Comparison of ENCODE assay signal across 8 cellular contexts in the genomic region with DNA sequence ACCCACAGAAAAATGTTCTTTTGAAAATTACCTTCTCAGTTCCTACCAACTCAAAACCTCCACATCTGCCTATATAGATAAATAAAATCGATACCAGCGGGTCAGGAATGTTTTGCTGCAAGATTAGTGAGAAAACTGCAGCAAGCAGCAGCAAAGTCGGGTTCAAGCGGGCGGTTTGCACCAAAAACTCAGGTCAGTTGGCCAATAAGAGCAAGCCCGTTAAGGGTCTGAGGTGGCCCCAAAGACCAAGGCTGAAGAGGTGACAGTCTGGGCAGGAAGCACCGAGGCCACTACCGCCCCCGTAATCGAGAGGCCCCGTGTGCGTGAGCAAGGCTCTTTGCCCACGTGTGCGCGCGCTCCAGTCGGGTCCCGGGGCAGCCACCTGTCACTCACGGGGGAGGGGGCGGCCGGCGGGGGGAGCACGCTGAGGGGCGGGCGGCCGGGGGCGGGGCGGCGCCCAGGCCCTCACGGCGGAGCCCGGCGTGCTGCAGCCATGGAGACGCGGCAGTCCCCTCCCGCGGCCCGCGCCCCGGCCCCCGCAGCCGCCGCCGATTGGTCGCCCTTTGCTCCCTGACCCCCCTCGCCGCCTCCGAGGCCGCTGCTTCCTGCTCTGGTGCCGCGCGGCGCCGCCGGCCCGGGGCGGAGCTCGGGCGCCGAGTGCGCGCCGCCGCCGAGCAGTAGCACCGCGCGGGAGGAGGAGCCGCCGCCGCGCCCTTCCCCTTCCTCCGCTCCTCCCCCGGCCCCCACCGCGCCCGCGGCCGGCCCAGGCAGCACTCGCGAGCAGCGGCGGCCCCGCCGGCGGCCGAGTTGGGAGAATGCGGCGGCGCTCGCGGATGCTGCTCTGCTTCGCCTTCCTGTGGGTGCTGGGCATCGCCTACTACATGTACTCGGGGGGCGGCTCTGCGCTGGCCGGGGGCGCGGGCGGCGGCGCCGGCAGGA. TPM values are rescaled to one million over a fixed set of nuclear protein-coding genes. Genes with fewer than 3 reads are reported as not detected.
DNase-seq lines count a peak whose midpoint lies in the region; ATAC-seq and TF ChIP-seq lines count a peak whose summit lies in the region.

Gene GALNT2, plus strand, starts transcription at position 773 of the 939 bp plus-strand sequence. Its CDS starts 43 bp downstream, at position 816.

- peak; percentile 87 for ATAC-seq in GM19023 (IDR thresholded peaks at IDR 0.05; ENCODE audit: unreplicated experiment)
- peak; percentile 85 for ATAC-seq in HG03175 (IDR thresholded peaks at IDR 0.05; ENCODE audit: unreplicated experiment)
- peak; percentile 88 for ATAC-seq in activated B cell treated with CpG ODN at 0.5 μM for 24 hours (ENCODE audit: low read depth)

- CTCF ChIA-PET in activated B cell treated with CpG ODN at 0.5 μM for 24 hours (lab: Charles Lee), result interaction anchor here (1.2 to 1.9 kb wide), 2 partner anchors 57 to 100 kb away, joined by 3 to 7 read pairs; no protein-coding TSS in a partner anchor

- H3K27me3 Mint-ChIP-seq in activated B cell treated with CpG ODN at 0.5 μM for 24 hours, result no peaks in the 10 kb centered on the region
- H3K27me3 Mint-ChIP-seq in immature natural killer cell (ENCODE audit: low read depth in 3 of 3), result peaks cover 0 to 9% (median 7%) of the 10 kb centered on the region in 3 donors

- H3K27ac Mint-ChIP-seq in activated B cell treated with CpG ODN at 0.5 μM for 24 hours, result peak within 1 kb of the TSS; percentile 92
- peak within 1 kb of the TSS; percentile 93 to 99 (median 98) for H3K27ac Mint-ChIP-seq in immature natural killer cell

- H3K4me3 ChIP-seq in AG09309 (ENCODE audit: control insufficient read depth, low read depth, low read length) (peak within 1 kb of the TSS; percentile 73), cardiac fibroblast (replicated peaks in 1 of 2; ENCODE audit: low read depth in 2 of 2, low read length in 2 of 2) (peak within 1 kb of the TSS; percentile 72 to 87)

- H3K4me3 Mint-ChIP-seq in activated B cell treated with CpG ODN at 0.5 μM for 24 hours (peak within 1 kb of the TSS; percentile 95), immature natural killer cell (peak within 1 kb of the TSS; percentile 89 to 96 (median 93))

- H3K36me3 Mint-ChIP-seq in activated B cell treated with CpG ODN at 0.5 μM for 24 hours (ENCODE audit: low read depth), result peaks cover 15% of the 10 kb centered on the region
- H3K36me3 Mint-ChIP-seq in immature natural killer cell, result peaks cover 0 to 3% (median 0%) of the 10 kb centered on the region in 3 donors

- intact Hi-C loops in activated B cell treated with CpG ODN at 0.5 μM for 24 hours (cut with micrococcal nuclease), result loop anchor here (1.0 to 5.0 kb wide), 12 partner anchors 43 to 724 kb away; partner anchors contain the start of genes ABCB10, CCSAP, TAF5L and URB2

- DNase-seq in AG09309 (ENCODE audit: low read depth) (no peak), NCI-H345 treated with DMSO at 0.1 percent for 48 hours (lab: John Stamatoyannopoulos, UW; ENCODE audit: unreplicated experiment) (peak; percentile 79), activated B cell treated with CpG ODN at 0.5 μM for 24 hours (peak; percentile 88), cardiac fibroblast (ENCODE audit: low read depth in 2 of 2) (peak; percentile 78 to 90), immature natural killer cell (peak; percentile 92 to 94 (median 93)), smooth muscle cell of the brain vasculature (ENCODE audit: low read depth, low spot score) (peak; percentile 43)

- peaks cover 46% of the 10 kb centered on the region for H3K4me1 Mint-ChIP-seq in activated B cell treated with CpG ODN at 0.5 μM for 24 hours
- H3K4me1 Mint-ChIP-seq in immature natural killer cell, result peaks cover 21 to 42% of the 10 kb centered on the region in 2 donors

- POLR2A ChIA-PET in activated B cell treated with CpG ODN at 0.5 μM for 24 hours (lab: Charles Lee), result interaction anchor here (1.0 to 2.3 kb wide), 16 partner anchors 9 to 406 kb away, joined by 3 to 16 read pairs (median 4); no protein-coding TSS in a partner anchor

- TF ChIP-seq CTCF in AG09309 (IDR thresholded peaks at IDR 0.05; ENCODE audit: control insufficient read depth, insufficient read depth, low read depth, low read length, missing control alignments) (no peak), activated B cell treated with CpG ODN at 0.5 μM for 24 hours (IDR thresholded peaks at IDR 0.05) (no peak), cardiac fibroblast (IDR thresholded peaks at IDR 0.05; ENCODE audit: low read depth, low read length) (no peak)

- H3K9me3 Mint-ChIP-seq in activated B cell treated with CpG ODN at 0.5 μM for 24 hours, result peaks cover 4% of the 10 kb centered on the region
- no peaks in the 10 kb centered on the region for H3K9me3 Mint-ChIP-seq in immature natural killer cell

RNA-seq across cellular contexts. Expression of gene GALNT2, which starts in this region (rescaled TPM):
- total RNA-seq in activated B cell treated with CpG ODN at 0.5 μM for 24 hours, result 99.8 and 108 TPM in 2 replicates
- polyA plus RNA-seq in immature natural killer cell, result 10 to 100 TPM; 18.5 to 30.0 (median 22.5) TPM
